In the genomic region with DNA sequence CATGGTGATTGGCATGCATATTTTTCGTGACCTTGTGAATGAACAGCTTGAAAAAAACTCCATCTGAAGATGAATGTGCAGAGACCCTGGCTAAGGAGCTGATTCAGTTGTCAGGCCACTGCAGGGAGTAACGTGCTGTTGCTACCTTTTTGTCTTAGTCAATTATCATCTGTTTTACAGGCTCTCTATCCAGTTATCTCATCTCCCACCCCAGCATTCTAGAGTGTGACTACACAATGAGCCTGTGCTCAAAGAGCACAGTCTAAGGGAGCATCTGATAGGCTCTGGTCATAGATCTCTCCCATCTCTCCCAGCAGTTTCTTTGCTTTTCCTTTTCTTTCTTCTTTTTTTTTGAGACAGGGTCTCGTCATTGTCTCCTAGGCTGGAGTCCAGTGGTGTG, we compare ENCODE assay signal across 22 cellular contexts. TPM values are rescaled to one million over a fixed set of nuclear protein-coding genes. Genes with fewer than 3 reads are reported as not detected.
"Had no signal": no experiment of that assay in that cellular context is flagged by ENCODE, and none has a peak within 500 bp of the region (broad histone marks: within the 10 kb centered on the region; RNA-seq: fewer than 3 reads in every experiment).

No MANE protein-coding gene starts in this region.

- H3K36me3 ChIP-seq: ascending aorta, brain microvascular endothelial cell, colonic mucosa, prostate gland, suprapubic skin had no signal

- H3K4me3 Mint-ChIP-seq: activated CD4-positive, alpha-beta T cell treated with anti-CD3 and anti-CD28 coated beads, Interleukin-2, amount 10 ng/mL, durations not matched to agents 7 days and 5 days; activated CD8-positive, alpha-beta T cell treated with anti-CD3 and anti-CD28 coated beads, Interleukin-2, amount 10 ng/mL, durations not matched to agents 7 days and 5 days; activated naive CD4-positive, alpha-beta T cell treated with anti-CD3 and anti-CD28 coated beads, Interleukin-2, amount 50 U/mL, for 24 hours; activated T-helper 1 cell treated with anti-CD3 and anti-CD28 coated beads, Interleukin-12 subunit alpha, Interleukin-12 subunit beta, Interleukin-2, Interleukin-4 antibody, amounts not matched to agents 30 ng/mL and 10 ng/mL and 1 ng/mL, durations not matched to agents 14 hours and 24 hours and 36 hours; naive B cell; stimulated activated naive CD8-positive, alpha-beta T cell treated with anti-CD3 and anti-CD28 coated beads, Interleukin-15, amount 100 ng/mL, for 72 hours had no signal

- H3K27ac Mint-ChIP-seq: activated CD4-positive, alpha-beta T cell treated with anti-CD3 and anti-CD28 coated beads, Interleukin-2, amount 10 ng/mL, durations not matched to agents 7 days and 5 days; activated CD8-positive, alpha-beta T cell treated with anti-CD3 and anti-CD28 coated beads, Interleukin-2, amount 10 ng/mL, durations not matched to agents 7 days and 5 days; activated naive CD4-positive, alpha-beta T cell treated with anti-CD3 and anti-CD28 coated beads, Interleukin-2, amount 50 U/mL, for 24 hours; activated T-helper 1 cell treated with anti-CD3 and anti-CD28 coated beads, Interleukin-12 subunit alpha, Interleukin-12 subunit beta, Interleukin-2, Interleukin-4 antibody, amounts not matched to agents 30 ng/mL and 10 ng/mL and 1 ng/mL, durations not matched to agents 14 hours and 24 hours and 36 hours had no signal

- ATAC-seq: activated CD8-positive, alpha-beta T cell treated with anti-CD3 and anti-CD28 coated beads, Interleukin-2, amount 10 ng/mL, durations not matched to agents 7 days and 5 days; heart left ventricle; left colon; right cardiac atrium; stimulated activated naive CD8-positive, alpha-beta T cell treated with anti-CD3 and anti-CD28 coated beads, Interleukin-15, amount 100 ng/mL, for 72 hours had no signal

- H3K9me3 ChIP-seq: ascending aorta, colonic mucosa, heart left ventricle, prostate gland, suprapubic skin, tibial nerve had no signal

- H3K4me1 ChIP-seq: colonic mucosa, prostate gland, suprapubic skin, tibial nerve had no signal

- H3K27me3 ChIP-seq: ascending aorta, brain microvascular endothelial cell, colonic mucosa, heart left ventricle, suprapubic skin, tibial nerve had no signal

- H3K4me1 Mint-ChIP-seq: activated CD4-positive, alpha-beta T cell treated with anti-CD3 and anti-CD28 coated beads, Interleukin-2, amount 10 ng/mL, durations not matched to agents 7 days and 5 days; activated naive CD4-positive, alpha-beta T cell treated with anti-CD3 and anti-CD28 coated beads, Interleukin-2, amount 50 U/mL, for 24 hours; stimulated activated naive CD8-positive, alpha-beta T cell treated with anti-CD3 and anti-CD28 coated beads, Interleukin-15, amount 100 ng/mL, for 72 hours had no signal

- H3K27ac ChIP-seq: brain microvascular endothelial cell, colonic mucosa, heart left ventricle, prostate gland, suprapubic skin, tibial nerve, VCaP had no signal

- H3K9me3 Mint-ChIP-seq: activated CD4-positive, alpha-beta T cell treated with anti-CD3 and anti-CD28 coated beads, Interleukin-2, amount 10 ng/mL, durations not matched to agents 7 days and 5 days; activated naive CD4-positive, alpha-beta T cell treated with anti-CD3 and anti-CD28 coated beads, Interleukin-2, amount 50 U/mL, for 24 hours; activated T-helper 1 cell treated with anti-CD3 and anti-CD28 coated beads, Interleukin-12 subunit alpha, Interleukin-12 subunit beta, Interleukin-2, Interleukin-4 antibody, amounts not matched to agents 30 ng/mL and 10 ng/mL and 1 ng/mL, durations not matched to agents 14 hours and 24 hours and 36 hours; stimulated activated naive CD8-positive, alpha-beta T cell treated with anti-CD3 and anti-CD28 coated beads, Interleukin-15, amount 100 ng/mL, for 72 hours had no signal

- DNase-seq: activated CD4-positive, alpha-beta T cell treated with anti-CD3 and anti-CD28 coated beads, Interleukin-2, amount 10 ng/mL, durations not matched to agents 7 days and 5 days; activated CD4-positive, CD25-positive, alpha-beta regulatory T cell treated with anti-CD3 and anti-CD28 coated beads, Interleukin-2, amount 50 U/mL, for 72 hours; activated CD8-positive, alpha-beta T cell treated with anti-CD3 and anti-CD28 coated beads, Interleukin-2, amount 10 ng/mL, durations not matched to agents 7 days and 5 days; activated gamma-delta T cell treated with Interleukin-2 at 50 U/mL for 16 hours; brain microvascular endothelial cell; central memory CD4-positive, alpha-beta T cell; colonic mucosa; heart left ventricle; left colon; mesenchymal stem cell; naive B cell; right cardiac atrium; stimulated activated CD4-positive, alpha-beta T cell treated with anti-CD3 and anti-CD28 coated beads, Interleukin-12 subunit alpha, Interleukin-12 subunit beta, amount 100 ng/mL, for 4 hours; stimulated activated naive CD8-positive, alpha-beta T cell treated with anti-CD3 and anti-CD28 coated beads, Interleukin-15, amount 100 ng/mL, for 72 hours had no signal

- H3K27me3 Mint-ChIP-seq: activated CD4-positive, alpha-beta T cell treated with anti-CD3 and anti-CD28 coated beads, Interleukin-2, amount 10 ng/mL, durations not matched to agents 7 days and 5 days; activated naive CD4-positive, alpha-beta T cell treated with anti-CD3 and anti-CD28 coated beads, Interleukin-2, amount 50 U/mL, for 24 hours; naive B cell; stimulated activated naive CD8-positive, alpha-beta T cell treated with anti-CD3 and anti-CD28 coated beads, Interleukin-15, amount 100 ng/mL, for 72 hours had no signal

- H3K4me3 ChIP-seq: ascending aorta, colonic mucosa, heart left ventricle, prostate gland, suprapubic skin, tibial nerve had no signal

RNA-seq across cellular contexts. Expression of a gene that starts 54.4 kb away (rescaled TPM):
- total RNA-seq: ascending aorta, skeletal muscle tissue had no signal
